ENCODE assay signal across 11 cellular contexts in genomic region chr5:140800816-140801493, GRCh38. TPM values are rescaled to one million over a fixed set of nuclear protein-coding genes. Genes with fewer than 3 reads are reported as not detected.
A peak's percentile ranks its signal among the peaks of the same experiment; 100 is the strongest.
DNase-seq lines count a peak whose midpoint lies in the region; ATAC-seq, FAIRE-seq and TF ChIP-seq lines count a peak whose summit lies in the region.
"Had no signal": no experiment of that assay in that cellular context is flagged by ENCODE, and none has a peak within 500 bp of the region (broad histone marks: within the 10 kb centered on the region; RNA-seq: fewer than 3 reads in every experiment).

Gene PCDHA3 (plus strand): TSS chr5:140801057.

- peaks cover 41% of the 10 kb centered on the region for H3K9me3 Mint-ChIP-seq in neural progenitor cell

- H2BK20ac ChIP-seq in H1 (ENCODE audit: low read length), result no peak within 1 kb of the TSS

- H3K9ac ChIP-seq in H1 (replicated peaks in 1 of 4; ENCODE audit: extremely low read depth in 1 of 4, low read depth in 3 of 4, low read length in 3 of 4), result no peak within 1 kb of the TSS; a peak in 1 of 7 replicates
- no peak within 1 kb of the TSS for H3K9ac ChIP-seq in neural progenitor cell

- peaks cover 1% of the 10 kb centered on the region for H3K4me1 Mint-ChIP-seq in neural progenitor cell
- H3K4me1 Mint-ChIP-seq: naive B cell had no signal

- H3K4me1 ChIP-seq in H1 (replicated peaks in 1 of 4; ENCODE audit: control insufficient read depth in 3 of 4, insufficient read depth in 4 of 4, low read length in 3 of 4) (no peaks in the 10 kb centered on the region), neural progenitor cell (no peaks in the 10 kb centered on the region)

- no peak within 1 kb of the TSS for H3K56ac ChIP-seq in H1 (replicated peaks; ENCODE audit: insufficient read length, low read depth, low read length)

- no peak within 1 kb of the TSS for H3K4ac ChIP-seq in H1 (replicated peaks; ENCODE audit: insufficient read length, low read depth, low read length)

- TF ChIP-seq CTCF in BJ (IDR thresholded peaks at IDR 0.05; ENCODE audit: insufficient read depth, low read depth, low read length), result peak; percentile 31; the same call in 1 of the 2 replicates
- TF ChIP-seq CTCF in H1 (IDR thresholded peaks at IDR 0.05; ENCODE audit: control extremely low read depth in 1 of 3, insufficient read depth in 1 of 3, low read depth in 1 of 3, low read length in 3 of 3), result peak in 2 of 3 experiments; percentile 4 to 20; a peak in 2 of 4 replicates
- peak; percentile 4 for TF ChIP-seq CTCF in neural progenitor cell (IDR thresholded peaks at IDR 0.05)

- H4K8ac ChIP-seq in H1 (ENCODE audit: extremely low read depth, insufficient read depth, low read length), result no peak within 1 kb of the TSS

- no peaks in the 10 kb centered on the region for H3K27me3 ChIP-seq in BJ (ENCODE audit: control insufficient read depth, insufficient read depth, low read length)
- no peaks in the 10 kb centered on the region for H3K27me3 ChIP-seq in H1 (replicated peaks in 1 of 4; ENCODE audit: control insufficient read depth in 3 of 4, extremely low read depth in 1 of 4, insufficient read depth in 3 of 4, low read length in 3 of 4)
- H3K27me3 ChIP-seq in neural progenitor cell, result no peaks in the 10 kb centered on the region

- H3K79me2 ChIP-seq in H1 (ENCODE audit: control insufficient read depth in 1 of 2, insufficient read depth in 2 of 2, low read length in 2 of 2), result no peaks in the 10 kb centered on the region
- H3K79me2 ChIP-seq in neural progenitor cell (ENCODE audit: low read depth), result no peaks in the 10 kb centered on the region

- no peaks in the 10 kb centered on the region for H3K79me1 ChIP-seq in H1 (ENCODE audit: low read depth, low read length)

- CTCF ChIA-PET in BJ (lab: Yijun Ruan, JAX), result interaction anchor here (0.7 to 1.9 kb wide), 3 partner anchors 11 to 51 kb away, joined by 3 to 4 read pairs (median 3); no protein-coding TSS in a partner anchor
- CTCF ChIA-PET in H1 (lab: Charles Lee; ENCODE audit: partially characterized antibody), result interaction anchor here (0.6 to 1.6 kb wide), 6 partner anchors 9 to 243 kb away, joined by 3 to 4 read pairs (median 3); partner anchors contain the start of genes PCDHA11 and PCDHA6

- no peaks in the 10 kb centered on the region for H4K20me1 ChIP-seq in H1 (replicated peaks in 1 of 2; ENCODE audit: control insufficient read depth in 1 of 2, insufficient read depth in 2 of 2, low read length in 2 of 2)
- H4K20me1 ChIP-seq in neural progenitor cell (ENCODE audit: low read depth), result no peaks in the 10 kb centered on the region

- no peak for ATAC-seq in GM19397 (IDR thresholded peaks at IDR 0.05; ENCODE audit: unreplicated experiment)

- H3K14ac ChIP-seq in H1 (ENCODE audit: insufficient read length), result no peak within 1 kb of the TSS

- no peak within 1 kb of the TSS for H3K27ac Mint-ChIP-seq in neural progenitor cell

- H3K18ac ChIP-seq in H1 (ENCODE audit: extremely low read depth, low read length), result no peak within 1 kb of the TSS

- H3K27ac ChIP-seq in H1 (ENCODE audit: low read depth, low read length) (no peak within 1 kb of the TSS), neural progenitor cell (no peak within 1 kb of the TSS)

- peak; percentile 13 for FAIRE-seq in H1 (lab: Jason Lieb, UNC)
- no peak for FAIRE-seq in GM19239 (lab: Jason Lieb, UNC)

- no peak within 1 kb of the TSS for H4K91ac ChIP-seq in H1 (replicated peaks; ENCODE audit: insufficient read length, low read length)

- H2AK5ac ChIP-seq in H1 (ENCODE audit: low read depth, low read length), result no peak within 1 kb of the TSS

- H3K23ac ChIP-seq in H1 (ENCODE audit: insufficient read length), result no peak within 1 kb of the TSS

- no peaks in the 10 kb centered on the region for H3K36me3 ChIP-seq in BJ (ENCODE audit: control insufficient read depth, insufficient read depth, low read length)
- H3K36me3 ChIP-seq in H1 (ENCODE audit: control insufficient read depth in 2 of 4, insufficient read depth in 4 of 4, low read length in 3 of 4), result peaks cover 0 to 27% (median 0%) of the 10 kb centered on the region in 4 experiments; a peak in 3 of 8 replicates
- peaks cover 13% of the 10 kb centered on the region for H3K36me3 ChIP-seq in neural progenitor cell

- H2BK5ac ChIP-seq in H1 (ENCODE audit: low read depth, low read length), result no peak within 1 kb of the TSS

- H3K4me3 ChIP-seq in BJ (ENCODE audit: low read depth, low read length) (peak within 1 kb of the TSS; percentile 19; the same call in 1 of the 2 replicates), H1 (ENCODE audit: extremely low read depth in 1 of 4, insufficient read depth in 2 of 4, low read depth in 3 of 4, low read length in 4 of 4) (peak within 1 kb of the TSS in 1 of 4 experiments; percentile 28; a peak in 1 of 8 replicates), neural progenitor cell (no peak within 1 kb of the TSS)

- peaks cover 2% of the 10 kb centered on the region for H3K27me3 Mint-ChIP-seq in neural progenitor cell (ENCODE audit: insufficient read depth, low read depth)

- WGBS in H1 (ENCODE audit: extremely low coverage in 1 of 2, insufficient coverage in 1 of 2, insufficient read length in 1 of 2, insufficient replicate concordance in 2 of 2, low coverage in 1 of 2, low lambda C conversion rate in 2 of 2, missing lambda C conversion rate in 1 of 2), 2 experiments, result 90% methylated on average over 29 of the region's 29 CpGs; no CpG with 5 or more reads in 1 of the 2 experiments

- H3K36me3 Mint-ChIP-seq in neural progenitor cell, result peaks cover 25% of the 10 kb centered on the region

- H2BK15ac ChIP-seq in H1 (ENCODE audit: low read length), result no peak within 1 kb of the TSS

- no peak within 1 kb of the TSS for H4K5ac ChIP-seq in H1 (ENCODE audit: insufficient read length, low read depth, low read length)

- H3K9me3 ChIP-seq in H1 (ENCODE audit: insufficient read depth in 2 of 2, low read depth in 1 of 2, low read length in 1 of 2) (peaks cover 0 to 33% of the 10 kb centered on the region in 2 experiments; a peak in 2 of 4 replicates), neural progenitor cell (ENCODE audit: low read depth) (peaks cover 9% of the 10 kb centered on the region)

- POLR2A ChIA-PET in BJ (lab: Charles Lee) (no interaction called here), H1 (lab: Charles Lee; ENCODE audit: partially characterized antibody) (no interaction called here)

- no peak for TF ChIP-seq RAD21 in H1 (IDR thresholded peaks at IDR 0.05 in 1 of 2, conservative IDR thresholded peaks at IDR 0.05 in 1 of 2; ENCODE audit: low read depth in 2 of 2, low read length in 2 of 2)

- no peak for TF ChIP-seq POLR2A in H1 (IDR thresholded peaks at IDR 0.05; ENCODE audit: control extremely low read depth in 1 of 2, low read depth in 2 of 2, low read length in 2 of 2)

- H3K4me3 Mint-ChIP-seq in neural progenitor cell, result no peak within 1 kb of the TSS
- H3K4me3 Mint-ChIP-seq: naive B cell had no signal

- H2BK12ac ChIP-seq in H1 (ENCODE audit: low read depth, low read length), result no peak within 1 kb of the TSS

- DNase-seq in BJ (ENCODE audit: low read depth) (no peak), NAMALWA (ENCODE audit: low spot score) (peak; percentile 5), H1 (ENCODE audit: low read depth in 1 of 2, low spot score in 2 of 2) (no peak), neural progenitor cell (ENCODE audit: low spot score) (no peak), HT-29 (ENCODE audit: low spot score) (no peak), OCI-M2 (lab: John Stamatoyannopoulos, UW; ENCODE audit: unreplicated experiment) (no peak), GM19239 (ENCODE audit: insufficient read length, low spot score) (no peak)
- DNase-seq: GF-D8; naive B cell; NK-92 treated with Interleukin-12 subunit alpha and Interleukin-12 subunit beta, amount 100 ng/mL, for 24 hours had no signal

- no peak within 1 kb of the TSS for H2BK120ac ChIP-seq in H1 (replicated peaks; ENCODE audit: low read depth, low read length)

- H3K23me2 ChIP-seq in H1 (ENCODE audit: low read depth, low read length), result no peaks in the 10 kb centered on the region

- no peak within 1 kb of the TSS; a peak in 1 of 4 replicates for H3K4me2 ChIP-seq in H1 (ENCODE audit: insufficient read depth in 1 of 2, low read depth in 2 of 2, low read length in 2 of 2)
- H3K4me2 ChIP-seq in neural progenitor cell, result no peak within 1 kb of the TSS

- H2AFZ ChIP-seq in H1 (ENCODE audit: low read length), result no peak within 1 kb of the TSS
- no peak within 1 kb of the TSS for H2AFZ ChIP-seq in neural progenitor cell (replicated peaks)

- no peak for TF ChIP-seq EP300 in H1 (IDR thresholded peaks at IDR 0.05; ENCODE audit: borderline replicate concordance in 1 of 2, low read depth in 2 of 2, low read length in 2 of 2)

- no peaks in the 10 kb centered on the region for H3F3A ChIP-seq in neural progenitor cell (ENCODE audit: low read depth)

TF ChIP-seq in H1, 55 proteins besides CTCF, POLR2A, EP300 and RAD21:
- TF ChIP-seq CHD2 (IDR thresholded peaks at IDR 0.05; ENCODE audit: low read length) (no peak), SIN3A (conservative IDR thresholded peaks at IDR 0.05 in 1 of 2, IDR thresholded peaks at IDR 0.05 in 1 of 2; ENCODE audit: low read depth in 1 of 2, low read length in 2 of 2) (no peak), ASH2L (IDR thresholded peaks at IDR 0.05; ENCODE audit: low read length) (no peak), TBP (IDR thresholded peaks at IDR 0.05; ENCODE audit: low read depth, low read length) (no peak), SUZ12 (IDR thresholded peaks at IDR 0.05; ENCODE audit: low read length) (no peak), RXRA (IDR thresholded peaks at IDR 0.05; ENCODE audit: insufficient read depth, low read depth, low read length) (no peak), KDM1A (IDR thresholded peaks at IDR 0.05; ENCODE audit: borderline replicate concordance, low read length) (no peak), KDM5A (IDR thresholded peaks at IDR 0.05; ENCODE audit: low read length) (no peak), RNF2 (IDR thresholded peaks at IDR 0.05; ENCODE audit: borderline replicate concordance, low read depth, low read length, missing control alignments, poor library complexity, severe bottlenecking) (no peak), BRCA1 (IDR thresholded peaks at IDR 0.05; ENCODE audit: low read depth, low read length) (no peak), TAF1 (IDR thresholded peaks at IDR 0.05; ENCODE audit: low read depth, low read length) (no peak)

RNA-seq across cellular contexts. Expression of gene PCDHA3, which starts in this region (rescaled TPM):
- polyA plus RNA-seq in BJ (2011; rRNA removed), result 0.16 and 0.21 TPM in 2 replicates
- polyA minus RNA-seq in BJ (2011; rRNA and poly(A)+ RNA removed), result 0.05 TPM in 1 of 2 replicates, not detected in the other
- 0.67 and 0.80 TPM in 2 replicates for total RNA-seq in H1 (2021; fragmentation: NEBNext Ultra II Directional; extraction: Animal tissue kit (Norgen Biotek cat#: 25700))
- polyA plus RNA-seq in H1 (2011; rRNA removed), result 0.48 and 0.61 TPM in 2 replicates
- polyA plus RNA-seq in H1 (2011; cell fraction: cytosol; rRNA removed), result 0.71 TPM
- polyA plus RNA-seq in H1 (2011; cell fraction: nucleus; rRNA removed), result 1.7 TPM
- 0.69 to 1.7 TPM (median 1.3 TPM) in 4 replicates for polyA plus RNA-seq in H1 (2012, experiment 1 of 2)
- polyA plus RNA-seq in H1 (2012, experiment 2 of 2), result 0.21 TPM
- 1.7 TPM for polyA plus RNA-seq in H1 (2013, experiment 1 of 2)
- 1.3 TPM for polyA plus RNA-seq in H1 (2013, experiment 2 of 2)
- polyA minus RNA-seq in H1 (2011; rRNA and poly(A)+ RNA removed), result 0.88 and 1.5 TPM in 2 replicates
- polyA minus RNA-seq in H1 (2011; cell fraction: cytosol; rRNA and poly(A)+ RNA removed), result 0.66 TPM
- polyA minus RNA-seq in H1 (2011; cell fraction: nucleus; rRNA and poly(A)+ RNA removed), result 6.1 TPM
- total RNA-seq in neural progenitor cell (ENCODE audit: low replicate concordance), result 2.8 and 4.0 TPM in 2 replicates
- not detected in 2 replicates for total RNA-seq in HT-29 (2014; rRNA removed; shearing (Covaris generic))
